ENCODE assay signal across 19 cellular contexts in the genomic region with DNA sequence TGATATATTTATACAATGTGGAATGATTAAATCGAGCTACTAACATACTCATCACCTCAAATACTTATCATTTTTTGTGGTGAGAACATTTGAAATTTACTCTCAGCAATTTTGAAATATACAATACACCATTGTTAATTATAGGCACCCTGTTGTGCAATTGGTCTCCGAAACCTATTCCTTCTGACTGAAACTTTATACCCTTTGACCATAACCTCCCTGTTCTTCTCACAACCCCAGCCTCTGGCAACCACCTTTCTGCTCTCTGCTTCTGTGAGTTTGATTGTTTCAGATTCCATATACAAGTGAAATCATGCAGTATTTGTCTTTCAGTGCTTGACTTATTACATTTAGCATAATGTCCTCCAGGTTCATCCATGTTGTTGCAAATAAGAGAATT.
"Had no signal": no experiment of that assay in that cellular context is flagged by ENCODE, and none has a peak within 500 bp of the region (broad histone marks: within the 10 kb centered on the region; RNA-seq: fewer than 3 reads in every experiment).

No MANE protein-coding gene starts in this region.

- H3K4me3 Mint-ChIP-seq: activated CD8-positive, alpha-beta T cell treated with anti-CD3 and anti-CD28 coated beads, Interleukin-2, amount 10 ng/mL, durations not matched to agents 7 days and 5 days; central memory CD8-positive, alpha-beta T cell; T-helper 1 cell treated with Interleukin-12 subunit alpha and Interleukin-12 subunit beta and Interleukin-4 antibody, amounts not matched to agents 30 μg/mL and 1 μg/mL, for 36 hours had no signal

- H3K36me3 ChIP-seq: SJSA1 had no signal

- DNase-seq: activated CD4-positive, alpha-beta T cell treated with anti-CD3 and anti-CD28 coated beads for 48 hours; activated CD4-positive, alpha-beta T cell treated with anti-CD3 and anti-CD28 coated beads, Interleukin-2, amount 50 U/mL, for 4 hours; activated CD4-positive, CD25-positive, alpha-beta regulatory T cell treated with anti-CD3 and anti-CD28 coated beads, Interleukin-2, amount 50 U/mL, for 72 hours; activated CD8-positive, alpha-beta memory T cell treated with anti-CD3 and anti-CD28 coated beads, Interleukin-2, amount 50 U/mL, for 48 hours; activated CD8-positive, alpha-beta T cell treated with anti-CD3 and anti-CD28 coated beads, Interleukin-2, amount 10 ng/mL, durations not matched to agents 7 days and 5 days; activated naive CD4-positive, alpha-beta T cell treated with anti-CD3 and anti-CD28 coated beads, Interleukin-2, amount 50 U/mL, for 16 hours; activated T-cell treated with anti-CD3 and anti-CD28 coated beads, Interleukin-2, amount 50 U/mL, for 1 hour; aorta; KG1; NCI-H1092 treated with DMSO at 0.1 percent for 48 hours; NCI-H1417 treated with DMSO at 0.1 percent for 48 hours; NCI-H187; NCI-H2081; NCI-H524; PC-3; SHP77 had no signal

- H3K27ac Mint-ChIP-seq: activated CD8-positive, alpha-beta T cell treated with anti-CD3 and anti-CD28 coated beads, Interleukin-2, amount 10 ng/mL, durations not matched to agents 7 days and 5 days; T-helper 1 cell treated with Interleukin-12 subunit alpha and Interleukin-12 subunit beta and Interleukin-4 antibody, amounts not matched to agents 30 μg/mL and 1 μg/mL, for 36 hours had no signal

- H3K4me3 ChIP-seq: SJSA1 had no signal

- H3K27ac ChIP-seq: SJSA1 had no signal

- H3K9me3 Mint-ChIP-seq: central memory CD8-positive, alpha-beta T cell; T-helper 1 cell treated with Interleukin-12 subunit alpha and Interleukin-12 subunit beta and Interleukin-4 antibody, amounts not matched to agents 30 μg/mL and 1 μg/mL, for 36 hours had no signal

- H3K9me3 ChIP-seq: SJSA1 had no signal

- H3K4me1 Mint-ChIP-seq: central memory CD8-positive, alpha-beta T cell had no signal

- H3K4me1 ChIP-seq: SJSA1 had no signal

- ATAC-seq: activated CD8-positive, alpha-beta T cell treated with anti-CD3 and anti-CD28 coated beads, Interleukin-2, amount 10 ng/mL, durations not matched to agents 7 days and 5 days; PC-3 had no signal
